Comparison of ENCODE assay signal across 8 cellular contexts in the genomic region with DNA sequence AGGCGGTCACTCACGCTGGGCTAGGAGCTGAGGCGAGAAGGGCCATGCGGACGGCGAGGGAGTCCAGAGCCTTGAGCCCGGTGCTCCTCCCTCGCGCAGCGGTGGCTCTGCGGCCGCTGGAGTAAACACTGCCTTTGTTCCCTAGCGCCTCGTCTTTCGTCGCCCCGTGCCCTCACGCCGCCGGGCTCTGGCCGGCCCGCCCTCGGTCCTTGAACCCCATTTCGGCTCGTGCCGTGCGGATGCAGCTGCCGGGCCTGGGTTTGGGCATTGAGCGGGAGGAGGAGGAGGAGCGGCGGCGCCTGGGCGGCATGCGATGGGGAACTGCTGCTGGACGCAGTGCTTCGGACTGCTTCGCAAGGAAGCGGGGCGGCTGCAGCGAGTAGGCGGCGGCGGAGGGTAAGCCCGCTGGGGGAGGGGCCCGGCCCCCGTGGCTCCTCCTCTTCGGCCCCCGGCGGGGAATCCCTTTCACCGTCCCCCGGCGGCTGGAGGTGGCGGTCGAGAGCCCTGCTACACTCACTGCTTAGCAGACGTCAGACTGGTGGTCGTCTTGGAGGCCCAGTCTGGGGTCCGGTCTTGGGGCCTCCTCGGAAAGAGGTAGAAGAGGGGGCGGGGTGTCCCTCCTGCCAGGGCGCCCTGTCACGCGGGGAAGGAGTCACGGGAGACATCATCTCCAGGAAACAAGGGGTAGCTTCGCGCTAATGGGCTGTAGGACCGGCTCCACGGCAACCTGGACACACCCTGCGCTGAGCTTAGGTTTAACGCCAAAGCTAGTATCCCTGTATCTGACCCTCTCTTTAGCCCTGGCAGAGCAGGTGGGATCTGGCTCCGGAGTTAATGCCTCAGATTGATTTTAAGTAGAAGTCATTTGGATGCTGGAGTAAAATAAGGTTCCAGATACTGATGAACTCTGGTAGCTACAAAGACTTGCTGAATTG. TPM values are rescaled to one million over a fixed set of nuclear protein-coding genes. Genes with fewer than 3 reads are reported as not detected.
A peak's percentile ranks its signal among the peaks of the same experiment; 100 is the strongest.
DNase-seq lines count a peak whose midpoint lies in the region; ATAC-seq lines count a peak whose summit lies in the region.

A gene with protein sequence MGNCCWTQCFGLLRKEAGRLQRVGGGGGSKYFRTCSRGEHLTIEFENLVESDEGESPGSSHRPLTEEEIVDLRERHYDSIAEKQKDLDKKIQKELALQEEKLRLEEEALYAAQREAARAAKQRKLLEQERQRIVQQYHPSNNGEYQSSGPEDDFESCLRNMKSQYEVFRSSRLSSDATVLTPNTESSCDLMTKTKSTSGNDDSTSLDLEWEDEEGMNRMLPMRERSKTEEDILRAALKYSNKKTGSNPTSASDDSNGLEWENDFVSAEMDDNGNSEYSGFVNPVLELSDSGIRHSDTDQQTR (plus strand): TSS at position 9 of the 935 bp plus-strand sequence. CDS start 305 bp downstream, at position 314.

- peak; percentile 62 for ATAC-seq in HG02852 (IDR thresholded peaks at IDR 0.05; ENCODE audit: unreplicated experiment)
- ATAC-seq in sciatic nerve, result peak; percentile 80

- peak; percentile 72 for DNase-seq in NCI-H1436 (lab: John Stamatoyannopoulos, UW)
- DNase-seq in NCI-H1436 treated with DMSO at 0.1 percent for 48 hours (lab: John Stamatoyannopoulos, UW), result no peak
- peak; percentile 51 for DNase-seq in NCI-H146 treated with DMSO at 0.1 percent for 48 hours (lab: John Stamatoyannopoulos, UW; ENCODE audit: unreplicated experiment)
- DNase-seq in T1000 (lab: John Stamatoyannopoulos, UW), result peak; percentile 75
- DNase-seq in astrocyte of the hippocampus (ENCODE audit: low read depth, low spot score), result peak; percentile 92
- DNase-seq in hippocampal formation (lab: John Stamatoyannopoulos, UW), result peak; percentile 50 to 70
- DNase-seq in sciatic nerve (ENCODE audit: low spot score), result peak; percentile 89

- intact Hi-C loops in sciatic nerve (cut with DNase I), result loop anchor here (10.0 kb wide), 1 partner anchor 127 kb away; no protein-coding TSS in a partner anchor

RNA-seq across cellular contexts. Expression of the gene that starts here (rescaled TPM):
- 17.4 TPM for total RNA-seq in sciatic nerve
